22 cellular contexts compared by ENCODE assay signal in genomic region chr14:63735720-63736119, GRCh38.
"Had no signal": no experiment of that assay in that cellular context is flagged by ENCODE, and none has a peak within 500 bp of the region (broad histone marks: within the 10 kb centered on the region; RNA-seq: fewer than 3 reads in every experiment).

No MANE protein-coding gene starts in this region.

- ATAC-seq: activated T-helper 17 cell treated with anti-CD3 and anti-CD28 coated beads, Interleukin-2, amount 50 U/mL, for 72 hours; T-helper 17 cell had no signal

- H3K27ac ChIP-seq: PC-9 had no signal

- DNase-seq: activated CD4-positive, alpha-beta memory T cell treated with anti-CD3 and anti-CD28 coated beads for 36 hours; activated CD4-positive, alpha-beta T cell treated with anti-CD3 and anti-CD28 coated beads, Interleukin-2, amount 10 ng/mL, durations not matched to agents 7 days and 5 days; activated CD4-positive, CD25-positive, alpha-beta regulatory T cell; activated CD8-positive, alpha-beta memory T cell treated with anti-CD3 and anti-CD28 coated beads for 24 hours; activated gamma-delta T cell; activated naive CD4-positive, alpha-beta T cell treated with anti-CD3 and anti-CD28 coated beads for 36 hours; activated T-cell treated with anti-CD3 and anti-CD28 coated beads, Interleukin-2, amount 50 U/mL, for 48 hours; KG1; NCI-H1092; NCI-H1417; NCI-H1930; NCI-H2171; NCI-H2227 treated with DMSO at 0.1 percent for 48 hours; NCI-H446 treated with DMSO at 0.1 percent for 48 hours; NCI-H524 treated with DMSO at 0.1 percent for 48 hours; NCI-H82; PC-9; SIG-M5; T-helper 17 cell; T1000 had no signal

- H3K27ac Mint-ChIP-seq: activated CD4-positive, alpha-beta memory T cell treated with anti-CD3 and anti-CD28 coated beads for 36 hours; activated CD4-positive, alpha-beta T cell treated with anti-CD3 and anti-CD28 coated beads, Interleukin-2, amount 10 ng/mL, durations not matched to agents 7 days and 5 days; activated naive CD4-positive, alpha-beta T cell treated with anti-CD3 and anti-CD28 coated beads for 36 hours; activated naive CD8-positive, alpha-beta T cell; activated T-helper 17 cell treated with anti-CD3 and anti-CD28 coated beads, Interleukin-2, amount 50 U/mL, for 72 hours; T-helper 17 cell had no signal

- H3K27me3 Mint-ChIP-seq: activated CD4-positive, alpha-beta memory T cell treated with anti-CD3 and anti-CD28 coated beads for 36 hours; activated naive CD8-positive, alpha-beta T cell; activated T-helper 17 cell treated with anti-CD3 and anti-CD28 coated beads, Interleukin-2, amount 50 U/mL, for 72 hours; T-helper 17 cell had no signal

- H3K4me3 ChIP-seq: PC-9 had no signal

- H3K4me3 Mint-ChIP-seq: activated CD4-positive, alpha-beta memory T cell treated with anti-CD3 and anti-CD28 coated beads for 36 hours; activated CD4-positive, alpha-beta T cell treated with anti-CD3 and anti-CD28 coated beads, Interleukin-2, amount 10 ng/mL, durations not matched to agents 7 days and 5 days; activated naive CD4-positive, alpha-beta T cell treated with anti-CD3 and anti-CD28 coated beads for 36 hours; activated naive CD8-positive, alpha-beta T cell; activated T-helper 17 cell treated with anti-CD3 and anti-CD28 coated beads, Interleukin-2, amount 50 U/mL, for 72 hours; T-helper 17 cell had no signal

- H3K9me3 Mint-ChIP-seq: activated CD4-positive, alpha-beta memory T cell treated with anti-CD3 and anti-CD28 coated beads for 36 hours; activated naive CD4-positive, alpha-beta T cell treated with anti-CD3 and anti-CD28 coated beads for 36 hours; activated T-helper 17 cell treated with anti-CD3 and anti-CD28 coated beads, Interleukin-2, amount 50 U/mL, for 72 hours had no signal
